ENCODE assay signal across 15 cellular contexts in genomic region chr14:75268638-75269550, GRCh38. TPM values are rescaled to one million over a fixed set of nuclear protein-coding genes. Genes with fewer than 3 reads are reported as not detected.
DNase-seq lines count a peak whose midpoint lies in the region; ATAC-seq and TF ChIP-seq lines count a peak whose summit lies in the region.
"Had no signal": no experiment of that assay in that cellular context is flagged by ENCODE, and none has a peak within 500 bp of the region (broad histone marks: within the 10 kb centered on the region; RNA-seq: fewer than 3 reads in every experiment).

No MANE protein-coding gene starts in this region.

- peaks cover 0 to 6% (median 1%) of the 10 kb centered on the region in 3 donors for H3K27me3 Mint-ChIP-seq in CD14-positive monocyte (ENCODE audit: low read depth in 3 of 3)
- H3K27me3 Mint-ChIP-seq in central memory CD8-positive, alpha-beta T cell, result no peaks in the 10 kb centered on the region
- H3K27me3 Mint-ChIP-seq in naive thymus-derived CD4-positive, alpha-beta T cell, result peaks cover 0 to 67% (median 0%) of the 10 kb centered on the region in 5 donors
- peaks cover 62% of the 10 kb centered on the region for H3K27me3 Mint-ChIP-seq in activated CD8-positive, alpha-beta memory T cell treated with anti-CD3 and anti-CD28 coated beads, Interleukin-2, amount 10 ng/mL, durations not matched to agents 7 days and 5 days

- H3K4me3 Mint-ChIP-seq in CD14-positive monocyte, result peak overlapping the region in 1 of 2 donors; percentile 48
- H3K4me3 Mint-ChIP-seq in central memory CD8-positive, alpha-beta T cell, result no peak overlapping the region
- no peak overlapping the region for H3K4me3 Mint-ChIP-seq in naive thymus-derived CD4-positive, alpha-beta T cell
- no peak overlapping the region for H3K4me3 Mint-ChIP-seq in activated CD8-positive, alpha-beta memory T cell treated with anti-CD3 and anti-CD28 coated beads, Interleukin-2, amount 10 ng/mL, durations not matched to agents 7 days and 5 days
- H3K4me3 Mint-ChIP-seq: activated CD4-positive, alpha-beta T cell treated with anti-CD3 and anti-CD28 coated beads, Interleukin-2, amount 10 ng/mL, durations not matched to agents 7 days and 5 days; activated T-cell treated with anti-CD3 and anti-CD28 coated beads, Interleukin-2, amount 50 U/mL, for 72 hours had no signal

- peaks cover 45% of the 10 kb centered on the region for H3K4me1 Mint-ChIP-seq in CD14-positive monocyte
- H3K4me1 Mint-ChIP-seq in central memory CD8-positive, alpha-beta T cell, result peaks cover 8% of the 10 kb centered on the region
- H3K4me1 Mint-ChIP-seq in naive thymus-derived CD4-positive, alpha-beta T cell, result peaks cover under 1 to 11% (median 2%) of the 10 kb centered on the region in 7 donors
- H3K4me1 Mint-ChIP-seq in activated CD8-positive, alpha-beta memory T cell treated with anti-CD3 and anti-CD28 coated beads, Interleukin-2, amount 10 ng/mL, durations not matched to agents 7 days and 5 days, result no peaks in the 10 kb centered on the region
- H3K4me1 Mint-ChIP-seq: activated CD4-positive, alpha-beta T cell treated with anti-CD3 and anti-CD28 coated beads, Interleukin-2, amount 10 ng/mL, durations not matched to agents 7 days and 5 days had no signal

- peak; percentile 36 for ATAC-seq in central memory CD8-positive, alpha-beta T cell (replicated peaks; ENCODE audit: extremely low read depth, poor library complexity, severe bottlenecking)
- peak; percentile 53 for ATAC-seq in naive thymus-derived CD4-positive, alpha-beta T cell
- ATAC-seq in activated CD8-positive, alpha-beta memory T cell treated with anti-CD3 and anti-CD28 coated beads, Interleukin-2, amount 10 ng/mL, durations not matched to agents 7 days and 5 days, result no peak
- no peak for ATAC-seq in HG02884 (IDR thresholded peaks at IDR 0.05; ENCODE audit: unreplicated experiment)
- ATAC-seq: activated T-cell treated with anti-CD3 and anti-CD28 coated beads, Interleukin-2, amount 50 U/mL, for 72 hours; Panc1 had no signal

- H3K9me3 Mint-ChIP-seq in CD14-positive monocyte, result peaks cover 0 to 1% (median 0%) of the 10 kb centered on the region in 7 donors
- H3K9me3 Mint-ChIP-seq in central memory CD8-positive, alpha-beta T cell, result no peaks in the 10 kb centered on the region
- no peaks in the 10 kb centered on the region for H3K9me3 Mint-ChIP-seq in naive thymus-derived CD4-positive, alpha-beta T cell
- H3K9me3 Mint-ChIP-seq in activated CD8-positive, alpha-beta memory T cell treated with anti-CD3 and anti-CD28 coated beads, Interleukin-2, amount 10 ng/mL, durations not matched to agents 7 days and 5 days (ENCODE audit: low read depth), result no peaks in the 10 kb centered on the region
- H3K9me3 Mint-ChIP-seq: activated CD4-positive, alpha-beta T cell treated with anti-CD3 and anti-CD28 coated beads, Interleukin-2, amount 10 ng/mL, durations not matched to agents 7 days and 5 days; activated T-cell treated with anti-CD3 and anti-CD28 coated beads, Interleukin-2, amount 50 U/mL, for 72 hours had no signal

- POLR2A ChIA-PET in naive thymus-derived CD4-positive, alpha-beta T cell (lab: Charles Lee), result interaction anchor here (1.6 to 1.7 kb wide), 2 partner anchors 8 to 9 kb away, joined by 3 to 5 read pairs; no protein-coding TSS in a partner anchor

- no peaks in the 10 kb centered on the region for H3K9me3 ChIP-seq in naive thymus-derived CD4-positive, alpha-beta T cell (ENCODE audit: control insufficient read depth in 2 of 3, low read length in 3 of 3)
- H3K9me3 ChIP-seq: colonic mucosa, MG63 had no signal

- H3K36me3 Mint-ChIP-seq in CD14-positive monocyte, result peaks cover 5 to 8% of the 10 kb centered on the region in 2 donors
- H3K36me3 Mint-ChIP-seq in central memory CD8-positive, alpha-beta T cell (ENCODE audit: insufficient read depth), result peaks cover 4% of the 10 kb centered on the region
- no peaks in the 10 kb centered on the region for H3K36me3 Mint-ChIP-seq in naive thymus-derived CD4-positive, alpha-beta T cell
- H3K36me3 Mint-ChIP-seq in activated CD8-positive, alpha-beta memory T cell treated with anti-CD3 and anti-CD28 coated beads, Interleukin-2, amount 10 ng/mL, durations not matched to agents 7 days and 5 days, result no peaks in the 10 kb centered on the region

- no peaks in the 10 kb centered on the region for H3K27me3 ChIP-seq in naive thymus-derived CD4-positive, alpha-beta T cell (ENCODE audit: control insufficient read depth in 2 of 2, insufficient read depth in 2 of 2, low read length in 2 of 2)
- H3K27me3 ChIP-seq: colonic mucosa, MG63 had no signal

- peak overlapping the region; percentile 92 to 95 (median 93) for H3K27ac Mint-ChIP-seq in CD14-positive monocyte
- H3K27ac Mint-ChIP-seq in central memory CD8-positive, alpha-beta T cell (ENCODE audit: low read depth), result no peak overlapping the region
- H3K27ac Mint-ChIP-seq in naive thymus-derived CD4-positive, alpha-beta T cell, result peak overlapping the region in 1 of 9 donors; percentile 23
- no peak overlapping the region for H3K27ac Mint-ChIP-seq in activated CD8-positive, alpha-beta memory T cell treated with anti-CD3 and anti-CD28 coated beads, Interleukin-2, amount 10 ng/mL, durations not matched to agents 7 days and 5 days
- H3K27ac Mint-ChIP-seq: activated CD4-positive, alpha-beta T cell treated with anti-CD3 and anti-CD28 coated beads, Interleukin-2, amount 10 ng/mL, durations not matched to agents 7 days and 5 days; activated T-cell treated with anti-CD3 and anti-CD28 coated beads, Interleukin-2, amount 50 U/mL, for 72 hours had no signal

- no peak overlapping the region for H3K27ac ChIP-seq in naive thymus-derived CD4-positive, alpha-beta T cell (ENCODE audit: low read depth, low read length)
- H3K27ac ChIP-seq: colonic mucosa had no signal

- CTCF ChIA-PET in naive thymus-derived CD4-positive, alpha-beta T cell (lab: Charles Lee), result interaction anchor here (0.6 kb wide), 1 partner anchor 25 kb away, joined by 3 read pairs; no protein-coding TSS in a partner anchor
- CTCF ChIA-PET in activated CD8-positive, alpha-beta memory T cell treated with anti-CD3 and anti-CD28 coated beads, Interleukin-2, amount 10 ng/mL, durations not matched to agents 7 days and 5 days (lab: Charles Lee), result interaction anchor here (0.6 to 1.2 kb wide), 4 partner anchors 18 to 210 kb away, joined by 3 to 4 read pairs (median 4); no protein-coding TSS in a partner anchor

- no peaks in the 10 kb centered on the region for H3K36me3 ChIP-seq in naive thymus-derived CD4-positive, alpha-beta T cell (ENCODE audit: control insufficient read depth in 2 of 3, insufficient read depth in 3 of 3, low read length in 3 of 3)
- H3K36me3 ChIP-seq: colonic mucosa, MG63 had no signal

- DNase-seq in CD14-positive monocyte (ENCODE audit: low spot score) (no peak), MV-4-11 (lab: John Stamatoyannopoulos, UW) (peak; percentile 94), cerebellar nuclear complex (lab: John Stamatoyannopoulos, UW) (no peak), germinal center (ENCODE audit: low spot score) (no peak)
- DNase-seq in central memory CD8-positive, alpha-beta T cell (ENCODE audit: low spot score in 2 of 2), result no peak
- DNase-seq in naive thymus-derived CD4-positive, alpha-beta T cell, result no peak
- no peak for DNase-seq in activated CD8-positive, alpha-beta memory T cell treated with anti-CD3 and anti-CD28 coated beads, Interleukin-2, amount 10 ng/mL, durations not matched to agents 7 days and 5 days
- DNase-seq: activated CD4-positive, alpha-beta T cell treated with anti-CD3 and anti-CD28 coated beads, Interleukin-2, amount 10 ng/mL, durations not matched to agents 7 days and 5 days; activated T-cell treated with anti-CD3 and anti-CD28 coated beads, Interleukin-2, amount 50 U/mL, for 72 hours; colonic mucosa; hypothalamus; MG63; NCI-H2171 treated with DMSO at 0.1 percent for 48 hours had no signal

- H3K4me1 ChIP-seq in naive thymus-derived CD4-positive, alpha-beta T cell (ENCODE audit: control insufficient read depth in 2 of 2, insufficient read depth in 2 of 2, low read length in 2 of 2), result no peaks in the 10 kb centered on the region

- no peak for TF ChIP-seq CTCF in CD14-positive monocyte (IDR thresholded peaks at IDR 0.05)

- H3K4me3 ChIP-seq in naive thymus-derived CD4-positive, alpha-beta T cell (ENCODE audit: low read length), result no peak overlapping the region
- H3K4me3 ChIP-seq: colonic mucosa, MG63 had no signal

- intact Hi-C loops in CD14-positive monocyte (cut with micrococcal nuclease), result no loop called here
- intact Hi-C loops in naive thymus-derived CD4-positive, alpha-beta T cell (cut with micrococcal nuclease), result no loop called here

RNA-seq across cellular contexts. Expression of gene FOS, which starts 9.7 kb away (rescaled TPM):
- 1,000 to 10,000 TPM; 4,403 to 4,841 TPM for polyA plus RNA-seq in CD14-positive monocyte
- total RNA-seq in naive thymus-derived CD4-positive, alpha-beta T cell, result 1,000 to 10,000 TPM in 2 of 5 experiments, 10 to 100 TPM in 2, 1 to 10 TPM in 1; 9.4 to 4,557 (median 14.4) TPM
- polyA plus RNA-seq in naive thymus-derived CD4-positive, alpha-beta T cell, result 10 to 100 TPM; 27.5 to 96.7 TPM
- 10 to 100 TPM in 1 of 2 experiments, 1 to 10 TPM in 1; 6.9 to 78.6 TPM for total RNA-seq in activated CD8-positive, alpha-beta memory T cell treated with anti-CD3 and anti-CD28 coated beads, Interleukin-2, amount 10 ng/mL, durations not matched to agents 7 days and 5 days

Comparison
In these comparisons a context has a peak if more than half of its experiments do, and no peak if none do; other contexts are left out.
1. H3K27ac Mint-ChIP-seq: peak in CD14-positive monocyte (7 of 7); none in central memory CD8-positive, alpha-beta T cell (single experiment) and activated CD8-positive, alpha-beta memory T cell treated with anti-CD3 and anti-CD28 coated beads, Interleukin-2, amount 10 ng/mL, durations not matched to agents 7 days and 5 days (single experiment).
2. ATAC-seq: peak in central memory CD8-positive, alpha-beta T cell (single experiment) and naive thymus-derived CD4-positive, alpha-beta T cell (single experiment); none in activated CD8-positive, alpha-beta memory T cell treated with anti-CD3 and anti-CD28 coated beads, Interleukin-2, amount 10 ng/mL, durations not matched to agents 7 days and 5 days (single experiment) and HG02884 (single experiment).